ENCODE assay signal across 9 cellular contexts in the genomic region with DNA sequence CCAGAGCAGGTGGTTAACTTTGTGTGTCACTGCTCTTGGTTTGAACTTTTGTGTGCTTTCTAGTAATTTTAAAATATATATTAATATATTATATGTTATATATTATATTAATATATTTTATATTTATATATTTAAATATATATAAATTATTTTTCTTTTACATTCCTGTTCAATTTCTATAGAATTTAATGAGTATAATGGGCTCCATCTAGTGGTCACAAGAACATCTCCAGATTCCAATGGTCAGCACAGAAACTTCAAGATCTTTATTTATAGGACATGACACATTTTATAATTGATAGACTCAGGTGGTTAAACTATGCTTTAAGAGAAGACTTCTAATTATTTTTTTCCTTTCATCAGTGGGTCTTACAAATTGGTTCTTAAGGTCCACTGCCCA. TPM values are rescaled to one million over a fixed set of nuclear protein-coding genes. Genes with fewer than 3 reads are reported as not detected.
DNase-seq lines count a peak whose midpoint lies in the region; ATAC-seq and TF ChIP-seq lines count a peak whose summit lies in the region.
"Had no signal": no experiment of that assay in that cellular context is flagged by ENCODE, and none has a peak within 500 bp of the region (broad histone marks: within the 10 kb centered on the region; RNA-seq: fewer than 3 reads in every experiment).

No MANE protein-coding gene starts in this region.

- no peak overlapping the region for H3K27ac ChIP-seq in A673 (ENCODE audit: low read depth, low read length, poor library complexity, severe bottlenecking)
- no peak overlapping the region for H3K27ac ChIP-seq in HEK293 (ENCODE audit: extremely low read depth, low read depth, low read length)

- H3K9me3 ChIP-seq in A673 (ENCODE audit: low read depth, low read length, poor library complexity, severe bottlenecking), result no peaks in the 10 kb centered on the region
- no peaks in the 10 kb centered on the region for H3K9me3 ChIP-seq in HEK293 (ENCODE audit: control insufficient read depth, insufficient read depth, low read depth, low read length)

- BruUV-seq in A673 (replicated peaks; lab: Mats Ljungman, UMichigan), result no TSS peak

- H3K27ac Mint-ChIP-seq in glutamatergic neuron (ENCODE audit: unreplicated experiment), result no peak overlapping the region
- H3K27ac Mint-ChIP-seq in activated T-cell treated with anti-CD3 and anti-CD28 coated beads, Interleukin-2, amount 50 U/mL, for 24 hours, result no peak overlapping the region
- H3K27ac Mint-ChIP-seq in activated T-helper 1 cell treated with anti-CD3 and anti-CD28 coated beads, Interleukin-12 subunit alpha, Interleukin-12 subunit beta, Interleukin-2, Interleukin-4 antibody, amounts not matched to agents 30 ng/mL and 10 ng/mL and 1 ng/mL, durations not matched to agents 14 hours and 24 hours and 36 hours, result no peak overlapping the region
- H3K27ac Mint-ChIP-seq: activated B cell treated with CpG ODN at 0.5 μM for 24 hours had no signal

- CTCF ChIA-PET in A673 (lab: Charles Lee), result no interaction called here
- CTCF ChIA-PET in HEK293 (lab: Yijun Ruan, JAX), result interaction anchor here (0.6 to 2.0 kb wide), 5 partner anchors 23 to 451 kb away, joined by 3 to 7 read pairs (median 5); no protein-coding TSS in a partner anchor

- H3K4me1 ChIP-seq in A673 (ENCODE audit: insufficient read depth, low read length, poor library complexity, severe bottlenecking), result no peaks in the 10 kb centered on the region
- H3K4me1 ChIP-seq in HEK293 (ENCODE audit: control insufficient read depth, insufficient read depth, low read length), result no peaks in the 10 kb centered on the region

- peak; percentile 52; the same call in 1 of the 2 replicates for TF ChIP-seq CTCF in A673 (conservative IDR thresholded peaks at IDR 0.05; ENCODE audit: low read depth, low read length)
- no peak for TF ChIP-seq CTCF in HEK293 (tag by site-specific recombination; IDR thresholded peaks at IDR 0.05)
- TF ChIP-seq CTCF in glutamatergic neuron (IDR thresholded peaks at IDR 0.05; ENCODE audit: partially characterized antibody, unreplicated experiment), result peak; percentile 60

- H3K36me3 ChIP-seq in A673 (ENCODE audit: insufficient read depth, low read length, poor library complexity, severe bottlenecking) (no peaks in the 10 kb centered on the region), HEK293 (ENCODE audit: control insufficient read depth in 2 of 2, insufficient read depth in 1 of 2, low read length in 2 of 2) (no peaks in the 10 kb centered on the region)

- H3K4me1 Mint-ChIP-seq in glutamatergic neuron (ENCODE audit: low read depth, unreplicated experiment), result peaks cover 5% of the 10 kb centered on the region
- no peaks in the 10 kb centered on the region for H3K4me1 Mint-ChIP-seq in activated T-cell treated with anti-CD3 and anti-CD28 coated beads, Interleukin-2, amount 50 U/mL, for 24 hours (ENCODE audit: low read depth)
- no peaks in the 10 kb centered on the region for H3K4me1 Mint-ChIP-seq in activated T-helper 1 cell treated with anti-CD3 and anti-CD28 coated beads, Interleukin-12 subunit alpha, Interleukin-12 subunit beta, Interleukin-2, Interleukin-4 antibody, amounts not matched to agents 30 ng/mL and 10 ng/mL and 1 ng/mL, durations not matched to agents 14 hours and 24 hours and 36 hours (ENCODE audit: low read depth)
- H3K4me1 Mint-ChIP-seq: activated B cell treated with CpG ODN at 0.5 μM for 24 hours had no signal

- intact Hi-C loops in A673 (cut with micrococcal nuclease; ENCODE audit: unreplicated experiment), result loop anchor here (1.0 to 2.0 kb wide), 2 partner anchors 266 to 271 kb away; no protein-coding TSS in a partner anchor
- intact Hi-C loops in activated T-helper 1 cell treated with anti-CD3 and anti-CD28 coated beads, Interleukin-12 subunit alpha, Interleukin-12 subunit beta, Interleukin-2, Interleukin-4 antibody, amounts not matched to agents 30 ng/mL and 10 ng/mL and 1 ng/mL, durations not matched to agents 14 hours and 24 hours and 36 hours (cut with micrococcal nuclease), result loop anchor here (1.0 to 5.0 kb wide), 2 partner anchors 89 to 271 kb away; no protein-coding TSS in a partner anchor

- no peaks in the 10 kb centered on the region for H3K36me3 Mint-ChIP-seq in glutamatergic neuron (ENCODE audit: unreplicated experiment)
- no peaks in the 10 kb centered on the region for H3K36me3 Mint-ChIP-seq in activated T-cell treated with anti-CD3 and anti-CD28 coated beads, Interleukin-2, amount 50 U/mL, for 24 hours (ENCODE audit: low read depth)
- H3K36me3 Mint-ChIP-seq in activated T-helper 1 cell treated with anti-CD3 and anti-CD28 coated beads, Interleukin-12 subunit alpha, Interleukin-12 subunit beta, Interleukin-2, Interleukin-4 antibody, amounts not matched to agents 30 ng/mL and 10 ng/mL and 1 ng/mL, durations not matched to agents 14 hours and 24 hours and 36 hours (ENCODE audit: low read depth), result peaks cover 3% of the 10 kb centered on the region

- H3K9me3 Mint-ChIP-seq in glutamatergic neuron (ENCODE audit: unreplicated experiment), result no peaks in the 10 kb centered on the region
- no peaks in the 10 kb centered on the region for H3K9me3 Mint-ChIP-seq in activated T-cell treated with anti-CD3 and anti-CD28 coated beads, Interleukin-2, amount 50 U/mL, for 24 hours
- no peaks in the 10 kb centered on the region for H3K9me3 Mint-ChIP-seq in activated T-helper 1 cell treated with anti-CD3 and anti-CD28 coated beads, Interleukin-12 subunit alpha, Interleukin-12 subunit beta, Interleukin-2, Interleukin-4 antibody, amounts not matched to agents 30 ng/mL and 10 ng/mL and 1 ng/mL, durations not matched to agents 14 hours and 24 hours and 36 hours
- H3K9me3 Mint-ChIP-seq: activated B cell treated with CpG ODN at 0.5 μM for 24 hours had no signal

- ATAC-seq in HG03460 (IDR thresholded peaks at IDR 0.05; ENCODE audit: unreplicated experiment) (no peak), HG02840 (IDR thresholded peaks at IDR 0.05; ENCODE audit: low FRiP score, unreplicated experiment) (no peak)

- H3K4me3 Mint-ChIP-seq in glutamatergic neuron (ENCODE audit: unreplicated experiment), result no peak overlapping the region
- no peak overlapping the region for H3K4me3 Mint-ChIP-seq in activated T-cell treated with anti-CD3 and anti-CD28 coated beads, Interleukin-2, amount 50 U/mL, for 24 hours
- H3K4me3 Mint-ChIP-seq in activated T-helper 1 cell treated with anti-CD3 and anti-CD28 coated beads, Interleukin-12 subunit alpha, Interleukin-12 subunit beta, Interleukin-2, Interleukin-4 antibody, amounts not matched to agents 30 ng/mL and 10 ng/mL and 1 ng/mL, durations not matched to agents 14 hours and 24 hours and 36 hours, result no peak overlapping the region
- H3K4me3 Mint-ChIP-seq: activated B cell treated with CpG ODN at 0.5 μM for 24 hours had no signal

- no peak overlapping the region for H3K4me3 ChIP-seq in A673 (ENCODE audit: low read depth, low read length, poor library complexity, severe bottlenecking)
- H3K4me3 ChIP-seq in HEK293 (ENCODE audit: low read depth, low read length), result no peak overlapping the region

- POLR2A ChIA-PET in A673 (lab: Charles Lee; ENCODE audit: low non-redundant PET) (no interaction called here), HEK293 (lab: Yijun Ruan, JAX) (no interaction called here)

- no peaks in the 10 kb centered on the region for H3K27me3 ChIP-seq in A673 (replicated peaks; ENCODE audit: insufficient read depth, low read depth, low read length, poor library complexity)

- H3K27me3 Mint-ChIP-seq in glutamatergic neuron (ENCODE audit: unreplicated experiment), result peaks cover 2% of the 10 kb centered on the region
- peaks cover 16% of the 10 kb centered on the region for H3K27me3 Mint-ChIP-seq in activated T-cell treated with anti-CD3 and anti-CD28 coated beads, Interleukin-2, amount 50 U/mL, for 24 hours
- peaks cover 3% of the 10 kb centered on the region for H3K27me3 Mint-ChIP-seq in activated T-helper 1 cell treated with anti-CD3 and anti-CD28 coated beads, Interleukin-12 subunit alpha, Interleukin-12 subunit beta, Interleukin-2, Interleukin-4 antibody, amounts not matched to agents 30 ng/mL and 10 ng/mL and 1 ng/mL, durations not matched to agents 14 hours and 24 hours and 36 hours (ENCODE audit: insufficient read depth)

- DNase-seq in A673 (ENCODE audit: low spot score) (peak; percentile 8), SW480 (ENCODE audit: low spot score) (peak; percentile 67), glutamatergic neuron (no peak)
- DNase-seq in activated T-cell treated with anti-CD3 and anti-CD28 coated beads, Interleukin-2, amount 50 U/mL, for 24 hours, result no peak
- no peak for DNase-seq in activated T-helper 1 cell treated with anti-CD3 and anti-CD28 coated beads, Interleukin-12 subunit alpha, Interleukin-12 subunit beta, Interleukin-2, Interleukin-4 antibody, amounts not matched to agents 30 ng/mL and 10 ng/mL and 1 ng/mL, durations not matched to agents 14 hours and 24 hours and 36 hours (ENCODE audit: low spot score)
- DNase-seq: activated B cell treated with CpG ODN at 0.5 μM for 24 hours had no signal

TF ChIP-seq in HEK293, 187 proteins besides CTCF, POLR2A, EP300 and RAD21:
- TF ChIP-seq ZNF140 (tag by site-specific recombination; IDR thresholded peaks at IDR 0.05), result no peak
- 0 out of 2 replicates have a peak, but pooled peaks have one; percentile 23 for TF ChIP-seq ZNF654 (tag by site-specific recombination; IDR thresholded peaks at IDR 0.05; ENCODE audit: low read depth)

RNA-seq across cellular contexts. Expression of a gene that starts 39.1 kb away (rescaled TPM):
- total RNA-seq in A673 (2021), result 0.42 TPM in 1 of 2 replicates, not detected in the other
- 2.9 TPM for total RNA-seq in glutamatergic neuron (ENCODE audit: unreplicated experiment)
- total RNA-seq in activated T-helper 1 cell treated with anti-CD3 and anti-CD28 coated beads, Interleukin-12 subunit alpha, Interleukin-12 subunit beta, Interleukin-2, Interleukin-4 antibody, amounts not matched to agents 30 ng/mL and 10 ng/mL and 1 ng/mL, durations not matched to agents 14 hours and 24 hours and 36 hours, result not detected in 2 replicates
- total RNA-seq: activated B cell treated with CpG ODN at 0.5 μM for 24 hours had no signal

Comparison
In these comparisons a context has a peak if more than half of its experiments do, and no peak if none do; other contexts are left out.
1. DNase-seq: peak in A673 (single experiment) and SW480 (single experiment); none in glutamatergic neuron (single experiment), activated T-cell treated with anti-CD3 and anti-CD28 coated beads, Interleukin-2, amount 50 U/mL, for 24 hours (single experiment) and activated T-helper 1 cell treated with anti-CD3 and anti-CD28 coated beads, Interleukin-12 subunit alpha, Interleukin-12 subunit beta, Interleukin-2, Interleukin-4 antibody, amounts not matched to agents 30 ng/mL and 10 ng/mL and 1 ng/mL, durations not matched to agents 14 hours and 24 hours and 36 hours (single experiment).